27 cellular contexts compared by ENCODE assay signal in the genomic region with DNA sequence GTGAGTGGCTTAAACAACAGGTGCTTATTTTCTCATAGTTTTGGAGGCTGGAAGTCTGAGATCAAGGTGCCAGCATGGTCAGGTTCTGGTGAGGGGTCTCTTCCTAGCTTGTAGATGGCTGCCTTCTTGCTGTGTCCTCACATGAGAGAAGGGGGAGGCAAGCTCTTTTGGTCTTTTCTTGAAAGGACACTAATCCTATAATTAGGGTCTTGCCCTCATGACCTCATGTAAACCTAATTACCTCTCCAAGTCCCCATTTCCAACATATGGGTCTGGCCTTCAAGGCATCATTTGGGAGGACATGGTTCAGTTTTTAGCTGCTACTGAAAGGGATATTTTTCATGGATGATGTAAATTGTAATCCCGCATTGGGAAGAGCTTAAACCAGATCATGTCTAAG.
"Had no signal": no experiment of that assay in that cellular context is flagged by ENCODE, and none has a peak within 500 bp of the region (broad histone marks: within the 10 kb centered on the region; RNA-seq: fewer than 3 reads in every experiment).

No MANE protein-coding gene starts in this region.

- H3K4me1 ChIP-seq: psoas muscle, sigmoid colon, stomach, thyroid gland, tibial nerve, upper lobe of left lung, vagina had no signal

- H3K4me1 Mint-ChIP-seq: natural killer cell, nephron had no signal

- H3K4me3 Mint-ChIP-seq: natural killer cell; nephron; stimulated activated effector memory CD8-positive, alpha-beta T cell treated with anti-CD3 and anti-CD28 coated beads, Interleukin-12 subunit alpha, Interleukin-12 subunit beta, amount 100 ng/mL, for 72 hours; stimulated activated naive B cell treated with anti-CD40 and anti-IgM and Interleukin-4, amounts not matched to agents 10 μg/mL and 1 μg/mL and 100 μg/mL, for 72 hours; stimulated activated naive CD8-positive, alpha-beta T cell treated with anti-CD3 and anti-CD28 coated beads, Interleukin-15, Interleukin-2, amounts not matched to agents 100 ng/mL and 50 ng/mL, for 24 hours had no signal

- H3K9ac ChIP-seq: parathyroid adenoma had no signal

- H3K27ac ChIP-seq: ovary, parathyroid adenoma, psoas muscle, right lobe of liver, sigmoid colon, stomach, thoracic aorta, thyroid gland, tibial nerve, upper lobe of left lung, vagina had no signal

- DNase-seq: natural killer cell; occipital lobe; ovary; posterior cingulate gyrus; psoas muscle; right cardiac atrium; right lobe of liver; sigmoid colon; small intestine; stimulated activated CD4-positive, alpha-beta T cell treated with anti-CD3 and anti-CD28 coated beads, Interleukin-15, amount 100 ng/mL, for 24 hours; stimulated activated CD4-positive, alpha-beta T cell treated with anti-CD3 and anti-CD28 coated beads, Interleukin-2, amount 100 ng/mL, for 24 hours; stimulated activated CD4-positive, alpha-beta T cell treated with anti-CD3 and anti-CD28 coated beads, Interleukin-2, amount 100 ng/mL, for 48 hours; stimulated activated CD4-positive, alpha-beta T cell treated with anti-CD3 and anti-CD28 coated beads, Interleukin-4, amount 100 ng/mL, for 24 hours; stimulated activated naive B cell treated with anti-CD40 and anti-IgM and Interleukin-4, amounts not matched to agents 10 μg/mL and 1 μg/mL and 100 μg/mL, for 72 hours; stimulated activated naive CD4-positive, alpha-beta T cell treated with Interleukin-2 at 50 U/mL for 16 hours; stomach; thyroid gland; trophoblast cell; upper lobe of left lung had no signal

- H3K36me3 ChIP-seq: ovary, right lobe of liver, sigmoid colon, stomach, thoracic aorta, thyroid gland, tibial nerve, upper lobe of left lung, vagina had no signal

- H3K4me3 ChIP-seq: ovary, psoas muscle, right lobe of liver, sigmoid colon, stomach, thoracic aorta, thyroid gland, tibial nerve, upper lobe of left lung, vagina had no signal

- H3K9me3 ChIP-seq: ovary, psoas muscle, right lobe of liver, sigmoid colon, stomach, thoracic aorta, thyroid gland, tibial nerve, upper lobe of left lung, vagina had no signal

- H3K27ac Mint-ChIP-seq: natural killer cell; nephron; progenitor cell of endocrine pancreas; stimulated activated effector memory CD8-positive, alpha-beta T cell treated with anti-CD3 and anti-CD28 coated beads, Interleukin-12 subunit alpha, Interleukin-12 subunit beta, amount 100 ng/mL, for 72 hours; stimulated activated naive B cell treated with anti-CD40 and anti-IgM and Interleukin-4, amounts not matched to agents 10 μg/mL and 1 μg/mL and 100 μg/mL, for 72 hours; stimulated activated naive CD8-positive, alpha-beta T cell treated with anti-CD3 and anti-CD28 coated beads, Interleukin-15, Interleukin-2, amounts not matched to agents 100 ng/mL and 50 ng/mL, for 24 hours had no signal

- ATAC-seq: natural killer cell; psoas muscle; right cardiac atrium; right lobe of liver; stimulated activated naive B cell treated with anti-CD40 and anti-IgM and Interleukin-4, amounts not matched to agents 10 μg/mL and 1 μg/mL and 100 μg/mL, for 72 hours had no signal

- H2AFZ ChIP-seq: parathyroid adenoma had no signal

- H3K36me3 Mint-ChIP-seq: natural killer cell; stimulated activated effector memory CD8-positive, alpha-beta T cell treated with anti-CD3 and anti-CD28 coated beads, Interleukin-12 subunit alpha, Interleukin-12 subunit beta, amount 100 ng/mL, for 72 hours had no signal

- H3K9me3 Mint-ChIP-seq: natural killer cell; nephron; stimulated activated effector memory CD8-positive, alpha-beta T cell treated with anti-CD3 and anti-CD28 coated beads, Interleukin-12 subunit alpha, Interleukin-12 subunit beta, amount 100 ng/mL, for 72 hours; stimulated activated naive B cell treated with anti-CD40 and anti-IgM and Interleukin-4, amounts not matched to agents 10 μg/mL and 1 μg/mL and 100 μg/mL, for 72 hours; stimulated activated naive CD8-positive, alpha-beta T cell treated with anti-CD3 and anti-CD28 coated beads, Interleukin-15, Interleukin-2, amounts not matched to agents 100 ng/mL and 50 ng/mL, for 24 hours had no signal

- H3K27me3 ChIP-seq: ovary, right lobe of liver, sigmoid colon, stomach, thyroid gland, tibial nerve, upper lobe of left lung, vagina had no signal

- H3K79me2 ChIP-seq: parathyroid adenoma had no signal
